Comparison of ENCODE assay signal across 13 cellular contexts in genomic region chr4:8283161-8283560, GRCh38. TPM values are rescaled to one million over a fixed set of nuclear protein-coding genes. Genes with fewer than 3 reads are reported as not detected.
"Had no signal": no experiment of that assay in that cellular context is flagged by ENCODE, and none has a peak within 500 bp of the region (broad histone marks: within the 10 kb centered on the region; RNA-seq: fewer than 3 reads in every experiment).

No MANE protein-coding gene starts in this region.

- H3K4me3 ChIP-seq: breast epithelium, heart right ventricle, right lobe of liver, suprapubic skin, upper lobe of left lung had no signal

- H3K4me3 Mint-ChIP-seq: activated CD4-positive, alpha-beta memory T cell treated with anti-CD3 and anti-CD28 coated beads, Interleukin-2, amount 10 ng/mL, durations not matched to agents 7 days and 5 days; activated naive CD8-positive, alpha-beta T cell treated with anti-CD3 and anti-CD28 coated beads, Interleukin-2, amount 10 ng/mL, durations not matched to agents 7 days and 5 days; activated T-cell treated with anti-CD3 and anti-CD28 coated beads, Interleukin-2, amount 50 U/mL, for 72 hours had no signal

- H3K9me3 Mint-ChIP-seq: activated CD4-positive, alpha-beta memory T cell treated with anti-CD3 and anti-CD28 coated beads, Interleukin-2, amount 10 ng/mL, durations not matched to agents 7 days and 5 days; activated naive CD8-positive, alpha-beta T cell treated with anti-CD3 and anti-CD28 coated beads, Interleukin-2, amount 10 ng/mL, durations not matched to agents 7 days and 5 days; activated T-cell treated with anti-CD3 and anti-CD28 coated beads, Interleukin-2, amount 50 U/mL, for 72 hours had no signal

- H3K27me3 Mint-ChIP-seq: activated CD4-positive, alpha-beta memory T cell treated with anti-CD3 and anti-CD28 coated beads, Interleukin-2, amount 10 ng/mL, durations not matched to agents 7 days and 5 days; activated naive CD8-positive, alpha-beta T cell treated with anti-CD3 and anti-CD28 coated beads, Interleukin-2, amount 10 ng/mL, durations not matched to agents 7 days and 5 days had no signal

- H3K4me1 Mint-ChIP-seq: activated CD4-positive, alpha-beta memory T cell treated with anti-CD3 and anti-CD28 coated beads, Interleukin-2, amount 10 ng/mL, durations not matched to agents 7 days and 5 days had no signal

- H3K27ac Mint-ChIP-seq: activated CD4-positive, alpha-beta memory T cell treated with anti-CD3 and anti-CD28 coated beads, Interleukin-2, amount 10 ng/mL, durations not matched to agents 7 days and 5 days; activated naive CD8-positive, alpha-beta T cell treated with anti-CD3 and anti-CD28 coated beads, Interleukin-2, amount 10 ng/mL, durations not matched to agents 7 days and 5 days; activated T-cell treated with anti-CD3 and anti-CD28 coated beads, Interleukin-2, amount 50 U/mL, for 72 hours had no signal

- H3K9me3 ChIP-seq: breast epithelium, heart right ventricle, right lobe of liver, suprapubic skin, upper lobe of left lung had no signal

- ATAC-seq: activated T-cell treated with anti-CD3 and anti-CD28 coated beads, Interleukin-2, amount 50 U/mL, for 72 hours; heart right ventricle; right lobe of liver had no signal

- H3K36me3 Mint-ChIP-seq: activated naive CD8-positive, alpha-beta T cell treated with anti-CD3 and anti-CD28 coated beads, Interleukin-2, amount 10 ng/mL, durations not matched to agents 7 days and 5 days had no signal

- DNase-seq: activated CD4-positive, alpha-beta memory T cell treated with anti-CD3 and anti-CD28 coated beads, Interleukin-2, amount 10 ng/mL, durations not matched to agents 7 days and 5 days; activated naive CD8-positive, alpha-beta T cell treated with anti-CD3 and anti-CD28 coated beads, Interleukin-2, amount 10 ng/mL, durations not matched to agents 7 days and 5 days; activated T-cell treated with anti-CD3 and anti-CD28 coated beads, Interleukin-2, amount 50 U/mL, for 72 hours; anterior cingulate cortex; foreskin melanocyte; islet precursor cell; stimulated activated naive CD4-positive, alpha-beta T cell; T-helper 9 cell had no signal

- H3K36me3 ChIP-seq: breast epithelium, right lobe of liver, suprapubic skin, upper lobe of left lung had no signal

- H3K27me3 ChIP-seq: breast epithelium, heart right ventricle, right lobe of liver, suprapubic skin, upper lobe of left lung had no signal

- H3K27ac ChIP-seq: right lobe of liver, suprapubic skin, upper lobe of left lung had no signal

- H3K4me1 ChIP-seq: breast epithelium, right lobe of liver had no signal

RNA-seq across cellular contexts. Expression of gene HTRA3, which starts 13.6 kb away (rescaled TPM):
- total RNA-seq: activated CD4-positive, alpha-beta memory T cell treated with anti-CD3 and anti-CD28 coated beads, Interleukin-2, amount 10 ng/mL, durations not matched to agents 7 days and 5 days; activated naive CD8-positive, alpha-beta T cell treated with anti-CD3 and anti-CD28 coated beads, Interleukin-2, amount 10 ng/mL, durations not matched to agents 7 days and 5 days; activated T-cell treated with anti-CD3 and anti-CD28 coated beads, Interleukin-2, amount 50 U/mL, for 72 hours had no signal
